ENCODE assay signal across 25 cellular contexts in genomic region chr22:50101870-50102565, GRCh38. TPM values are rescaled to one million over a fixed set of nuclear protein-coding genes. Genes with fewer than 3 reads are reported as not detected.
"Had no signal": no experiment of that assay in that cellular context is flagged by ENCODE, and none has a peak within 500 bp of the region (broad histone marks: within the 10 kb centered on the region; RNA-seq: fewer than 3 reads in every experiment).

No MANE protein-coding gene starts in this region.

- DNase-seq: activated B cell treated with CpG ODN at 0.5 μM for 24 hours; activated CD4-positive, alpha-beta memory T cell treated with anti-CD3 and anti-CD28 coated beads, Interleukin-2, amount 10 ng/mL, durations not matched to agents 7 days and 5 days; activated CD4-positive, alpha-beta T cell treated with anti-CD3 and anti-CD28 coated beads for 4 hours; activated effector memory CD4-positive, alpha-beta T cell treated with Interleukin-2 at 50 U/mL for 16 hours; activated naive CD4-positive, alpha-beta T cell treated with anti-CD3 and anti-CD28 coated beads, Interleukin-2, amount 10 ng/mL, durations not matched to agents 7 days and 5 days; activated T-cell treated with anti-CD3 and anti-CD28 coated beads, Interleukin-2, amount 50 U/mL, for 24 hours; cortex of kidney; foreskin melanocyte; glutamatergic neuron; hippocampal formation; mucosa of descending colon; naive B cell; pancreas; stimulated activated naive B cell treated with anti-CD40 and anti-IgM and Interleukin-4, amounts not matched to agents 10 μg/mL and 1 μg/mL and 100 μg/mL, for 72 hours; T-helper 9 cell; upper lobe of left lung had no signal

- FAIRE-seq: endometrium, keratinocyte, pancreas had no signal

- H3K9me3 ChIP-seq: ascending aorta, mucosa of descending colon, pancreas, thoracic aorta, upper lobe of left lung had no signal

- H3K4me1 ChIP-seq: ascending aorta, pancreas, upper lobe of left lung had no signal

- H3K27me3 ChIP-seq: ascending aorta, upper lobe of left lung had no signal

- ATAC-seq: sciatic nerve had no signal

- H3K4me3 ChIP-seq: ascending aorta, lung, mucosa of descending colon, pancreas, smooth muscle cell, thoracic aorta, upper lobe of left lung had no signal

- H3K4me2 ChIP-seq: smooth muscle cell had no signal

- H3K36me3 ChIP-seq: ascending aorta, pancreas, thoracic aorta, upper lobe of left lung had no signal

- H3K27ac ChIP-seq: ascending aorta, pancreas, thoracic aorta, upper lobe of left lung had no signal

RNA-seq across cellular contexts. Expression of gene MOV10L1, which starts 12.2 kb away (rescaled TPM):
- total RNA-seq: activated B cell treated with CpG ODN at 0.5 μM for 24 hours; activated CD4-positive, alpha-beta memory T cell treated with anti-CD3 and anti-CD28 coated beads, Interleukin-2, amount 10 ng/mL, durations not matched to agents 7 days and 5 days; ascending aorta; left lobe of liver had no signal
- polyA plus RNA-seq: keratinocyte had no signal

RNA-seq across cellular contexts. Expression of gene MLC1, which starts 16.8 kb away (rescaled TPM):
- total RNA-seq: activated B cell treated with CpG ODN at 0.5 μM for 24 hours, left lobe of liver had no signal
- polyA plus RNA-seq: keratinocyte had no signal

RNA-seq across cellular contexts. Expression of gene TTLL8, which starts 43.9 kb away (rescaled TPM):
- total RNA-seq: activated B cell treated with CpG ODN at 0.5 μM for 24 hours; activated CD4-positive, alpha-beta memory T cell treated with anti-CD3 and anti-CD28 coated beads, Interleukin-2, amount 10 ng/mL, durations not matched to agents 7 days and 5 days; ascending aorta; left lobe of liver; lung; mucosa of descending colon; pancreas; sciatic nerve; smooth muscle cell; thoracic aorta; upper lobe of left lung had no signal
- polyA plus RNA-seq: adipose tissue, keratinocyte, lung, pancreas had no signal
